Comparison of ENCODE assay signal across 8 cellular contexts in the genomic region with DNA sequence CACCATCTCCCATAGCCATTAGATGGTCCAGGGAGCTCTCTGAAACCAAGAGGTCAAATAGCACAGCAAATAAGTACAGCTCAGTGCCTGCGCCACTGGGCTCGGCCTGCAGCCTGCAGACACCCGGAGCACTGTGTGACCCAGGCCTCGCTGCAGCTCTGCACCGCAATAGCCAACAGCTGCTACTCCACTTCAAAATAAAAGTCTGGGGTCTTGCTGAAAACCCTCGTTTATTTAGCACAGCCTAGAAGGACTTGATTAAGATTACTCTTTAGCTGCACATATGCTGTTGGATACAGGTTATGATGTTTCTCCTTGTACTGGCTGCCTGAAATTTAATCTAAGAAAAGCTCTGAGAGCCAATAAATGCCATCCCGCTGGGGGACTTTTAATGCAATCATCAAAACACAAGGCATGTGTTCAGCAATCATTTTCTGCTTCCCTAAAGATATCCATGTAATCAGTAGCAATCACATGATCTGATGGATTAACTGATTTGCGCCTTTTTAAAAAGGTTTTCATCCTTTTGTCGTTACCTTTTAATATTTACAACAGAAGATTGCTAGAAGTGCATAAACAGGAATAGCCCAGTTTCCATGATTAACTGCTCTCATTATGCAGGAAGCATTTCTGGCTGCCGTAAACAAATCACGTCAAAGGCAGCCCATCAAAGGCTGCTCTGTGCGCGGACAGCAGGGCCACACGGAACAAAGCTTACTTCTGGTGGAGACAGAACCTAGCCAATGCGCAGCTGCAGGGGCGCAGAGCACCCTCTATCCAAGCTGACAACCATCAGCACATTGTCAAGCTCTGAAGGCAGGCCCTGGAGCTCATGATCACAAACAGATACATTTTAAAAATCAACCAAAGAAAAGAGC. TPM values are rescaled to one million over a fixed set of nuclear protein-coding genes. Genes with fewer than 3 reads are reported as not detected.
DNase-seq lines count a peak whose midpoint lies in the region; ATAC-seq, FAIRE-seq and TF ChIP-seq lines count a peak whose summit lies in the region.

No MANE protein-coding gene starts in this region.

- ATAC-seq in GM19395 (IDR thresholded peaks at IDR 0.05; ENCODE audit: unreplicated experiment) (peak; percentile 89), HG03378 (IDR thresholded peaks at IDR 0.05; ENCODE audit: unreplicated experiment) (peak; percentile 68), Right ventricle myocardium superior (ENCODE audit: poor library complexity) (peak; percentile 98)

- FAIRE-seq in D721Med (lab: Jason Lieb, UNC) = peak; percentile 98

- no peaks in the 10 kb centered on the region for H3K27me3 ChIP-seq in neutrophil
- H3K27me3 ChIP-seq in effector memory CD4-positive, alpha-beta T cell (replicated peaks; ENCODE audit: control insufficient read depth, insufficient read depth, low read length, poor library complexity, severe bottlenecking) = no peaks in the 10 kb centered on the region

- no peaks in the 10 kb centered on the region for H3K36me3 ChIP-seq in neutrophil
- no peaks in the 10 kb centered on the region for H3K36me3 ChIP-seq in effector memory CD4-positive, alpha-beta T cell (ENCODE audit: control insufficient read depth, insufficient read depth, low read length)

- H3K4me1 ChIP-seq in neutrophil (ENCODE audit: control insufficient read depth in 1 of 2, insufficient read depth in 1 of 2, low read depth in 1 of 2, low read length in 1 of 2) = peaks cover 12 to 15% of the 10 kb centered on the region in 2 experiments
- H3K4me1 ChIP-seq in effector memory CD4-positive, alpha-beta T cell (ENCODE audit: control insufficient read depth, insufficient read depth, low read length, poor library complexity, severe bottlenecking) = no peaks in the 10 kb centered on the region

- peak overlapping the region; percentile 9 for H3K4me3 ChIP-seq in neutrophil (ENCODE audit: low read depth in 1 of 2, low read length in 1 of 2)
- H3K4me3 ChIP-seq in effector memory CD4-positive, alpha-beta T cell (ENCODE audit: insufficient read depth, low read depth, low read length, poor library complexity, severe bottlenecking) = no peak overlapping the region

- H3K9me3 ChIP-seq in neutrophil = no peaks in the 10 kb centered on the region
- H3K9me3 ChIP-seq in effector memory CD4-positive, alpha-beta T cell (ENCODE audit: control insufficient read depth, low read length) = no peaks in the 10 kb centered on the region

- intact Hi-C loops in Right ventricle myocardium superior (cut with DNase I) = loop anchor here (5.0 kb wide), 1 partner anchor 58 kb away; a partner anchor contains a TSS

- TF ChIP-seq CTCF in D721Med (IDR thresholded peaks at IDR 0.05; ENCODE audit: insufficient read depth, missing control alignments) (no peak), neutrophil (IDR thresholded peaks at IDR 0.05) (no peak)

- H3K27ac ChIP-seq in neutrophil = no peak overlapping the region
- H3K27ac ChIP-seq in effector memory CD4-positive, alpha-beta T cell (ENCODE audit: insufficient read depth, low read length, poor library complexity, severe bottlenecking) = no peak overlapping the region

- DNase-seq in D721Med (ENCODE audit: insufficient read length, low spot score) (no peak), NCI-H510A (lab: John Stamatoyannopoulos, UW) (peak; percentile 41), amniotic stem cell (lab: John Stamatoyannopoulos, UW) (peak; percentile 17), Right ventricle myocardium superior (peak; percentile 83)
- no peak for DNase-seq in effector memory CD4-positive, alpha-beta T cell

RNA-seq across cellular contexts. Expression of a gene that starts 58.8 kb away (rescaled TPM):
- 68.3 TPM for total RNA-seq in Right ventricle myocardium superior

Comparison
In these comparisons a context has a peak if more than half of its experiments do, and no peak if none do; other contexts are left out.
1. DNase-seq: peak in NCI-H510A (single experiment), amniotic stem cell (single experiment) and Right ventricle myocardium superior (single experiment); none in D721Med (single experiment) and effector memory CD4-positive, alpha-beta T cell (0 of 3).
2. Peak in every context shown above with its lines, with median percentiles within 50 percentile points of each other: ATAC-seq.